In genomic region chr2:70199320-70199864, GRCh38 we compare ENCODE assay signal across 15 cellular contexts.
"Had no signal": no experiment of that assay in that cellular context is flagged by ENCODE, and none has a peak within 500 bp of the region (broad histone marks: within the 10 kb centered on the region; RNA-seq: fewer than 3 reads in every experiment).

No MANE protein-coding gene starts in this region.

- H3K9ac ChIP-seq: neural progenitor cell had no signal

- H3K27ac ChIP-seq: dorsolateral prefrontal cortex, lower lobe of right lung, neural progenitor cell, thyroid gland, uterus, VCaP had no signal

- ATAC-seq: activated CD4-positive, alpha-beta T cell treated with anti-CD3 and anti-CD28 coated beads for 36 hours; activated naive CD8-positive, alpha-beta T cell treated with anti-CD3 and anti-CD28 coated beads, Interleukin-2, amount 50 U/mL, for 24 hours; esophagus mucosa; left cardiac atrium; lower lobe of right lung had no signal

- H3K36me3 ChIP-seq: lower lobe of right lung, neural progenitor cell, thyroid gland, uterus had no signal

- H3K27me3 ChIP-seq: dorsolateral prefrontal cortex, neural progenitor cell, thyroid gland, uterus had no signal

- H3K4me3 ChIP-seq: dorsolateral prefrontal cortex, lower lobe of right lung, neural progenitor cell, smooth muscle cell, thyroid gland, uterus had no signal

- H3K4me1 ChIP-seq: lower lobe of right lung, neural progenitor cell, thyroid gland, uterus had no signal

- FAIRE-seq: astrocyte had no signal

- H2AFZ ChIP-seq: neural progenitor cell had no signal

- DNase-seq: activated CD4-positive, alpha-beta memory T cell treated with anti-CD3 and anti-CD28 coated beads, Interleukin-2, amount 10 ng/mL, durations not matched to agents 7 days and 5 days; activated CD4-positive, alpha-beta T cell treated with anti-CD3 and anti-CD28 coated beads for 36 hours; activated CD8-positive, alpha-beta memory T cell treated with anti-CD3 and anti-CD28 coated beads, Interleukin-2, amount 50 U/mL, for 48 hours; activated naive CD8-positive, alpha-beta T cell treated with anti-CD3 and anti-CD28 coated beads, Interleukin-2, amount 50 U/mL, for 24 hours; dorsolateral prefrontal cortex; left cardiac atrium; lower lobe of right lung; posterior cingulate gyrus; thyroid gland; uterus had no signal

- H3K4me2 ChIP-seq: neural progenitor cell, smooth muscle cell had no signal

- H3K9me3 ChIP-seq: lower lobe of right lung, thyroid gland, uterus had no signal
